ENCODE assay signal across 2 cellular contexts in the genomic region with DNA sequence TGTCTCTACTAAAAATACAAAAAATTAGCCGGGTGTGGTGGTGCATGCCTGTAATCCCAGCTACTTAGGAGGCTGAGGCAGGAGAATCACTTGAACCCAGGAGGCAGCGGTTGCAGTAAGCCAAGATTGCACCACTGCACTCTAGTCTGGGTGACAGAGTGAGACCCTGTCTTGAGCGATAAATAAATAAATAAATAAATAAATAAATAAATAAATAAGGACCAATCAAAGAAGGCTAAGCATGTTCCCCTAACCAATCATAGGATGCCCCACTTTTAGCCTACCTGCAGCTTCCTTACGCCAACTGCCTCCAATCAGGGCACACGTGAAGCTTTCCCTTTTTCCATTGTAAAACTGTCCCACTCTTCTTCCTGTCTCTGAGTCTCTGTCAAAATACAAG.
A peak's percentile ranks its signal among the peaks of the same experiment; 100 is the strongest.
DNase-seq lines count a peak whose midpoint lies in the region; ATAC-seq, FAIRE-seq and TF ChIP-seq lines count a peak whose summit lies in the region.
"Not testable (repeated sequence)": the region's sequence is repeated elsewhere in the genome, so short reads cannot be mapped to it uniquely, and the experiment has no call there.

No MANE protein-coding gene starts in this region.

- not testable (repeated sequence) for H3K4me1 ChIP-seq in A549; HEK293 (ENCODE audit: control insufficient read depth, insufficient read depth, low read length)

- DNase-seq in A549 (ENCODE audit: low read depth in 1 of 2, low spot score in 1 of 2), result not testable (repeated sequence)

- not testable (repeated sequence) for ATAC-seq in A549

- CTCF ChIA-PET in A549 (lab: Yijun Ruan, JAX); HEK293 (lab: Yijun Ruan, JAX): not testable (repeated sequence)

- WGBS in A549 (ENCODE audit: missing lambda C conversion rate), result 22% methylated on average over 5 of the region's 5 CpGs

- TF ChIP-seq RAD21 in A549 (conservative IDR thresholded peaks at IDR 0.05 in 1 of 2, IDR thresholded peaks at IDR 0.05 in 1 of 2), result not testable (repeated sequence)

- not testable (repeated sequence) for H3K4me3 ChIP-seq in A549; HEK293 (ENCODE audit: low read depth, low read length)

- not testable (repeated sequence) for H3K4me2 ChIP-seq in A549

- TF ChIP-seq CTCF in A549 (IDR thresholded peaks at IDR 0.05); HEK293 (tag by site-specific recombination; IDR thresholded peaks at IDR 0.05): not testable (repeated sequence)

- POLR2A ChIA-PET in A549 (lab: Yijun Ruan, JAX); HEK293 (lab: Yijun Ruan, JAX): not testable (repeated sequence)

- not testable (repeated sequence) for FAIRE-seq in A549 (lab: Jason Lieb, UNC)

- not testable (repeated sequence) for H3K36me3 ChIP-seq in HEK293 (ENCODE audit: control insufficient read depth in 2 of 2, insufficient read depth in 1 of 2, low read length in 2 of 2)

- H3K27ac ChIP-seq in A549; HEK293 (ENCODE audit: extremely low read depth, low read depth, low read length): not testable (repeated sequence)

- not testable (repeated sequence) for TF ChIP-seq EP300 in A549 (IDR thresholded peaks at IDR 0.05)

- not testable (repeated sequence) for H3K9me3 ChIP-seq in A549; HEK293 (ENCODE audit: control insufficient read depth, insufficient read depth, low read depth, low read length)

- TF ChIP-seq POLR2A in A549 (IDR thresholded peaks at IDR 0.05; ENCODE audit: low read length), result not testable (repeated sequence)

TF ChIP-seq in A549, 52 proteins besides CTCF, POLR2A, EP300 and RAD21:
- TF ChIP-seq ZC3H11A (IDR thresholded peaks at IDR 0.05), result peak; percentile 43

TF ChIP-seq in HEK293, 187 proteins besides CTCF, POLR2A, EP300 and RAD21:
- TF ChIP-seq ZNF202 (tag by site-specific recombination; IDR thresholded peaks at IDR 0.05; ENCODE audit: borderline replicate concordance) (0 out of 2 replicates have a peak, but pooled peaks have one; percentile 20), ZNF433 (tag by site-specific recombination; IDR thresholded peaks at IDR 0.05; ENCODE audit: low read depth) (0 out of 2 replicates have a peak, but pooled peaks have one; percentile 11), ZNF623 (tag by site-specific recombination; IDR thresholded peaks at IDR 0.05) (0 out of 2 replicates have a peak, but pooled peaks have one; percentile 12), ZNF555 (tag by site-specific recombination; conservative IDR thresholded peaks at IDR 0.05) (peak; percentile 37), ZNF426 (tag by site-specific recombination; IDR thresholded peaks at IDR 0.05) (peak; percentile 42), ZNF518A (tag by site-specific recombination; conservative IDR thresholded peaks at IDR 0.05; ENCODE audit: low read depth) (peak; percentile 56; the same call in 1 of the 2 replicates), ZNF394 (tag by site-specific recombination; IDR thresholded peaks at IDR 0.05; ENCODE audit: borderline replicate concordance) (peak; percentile 70; the same call in 1 of the 2 replicates)
- TF ChIP-seq, protein P1, sequence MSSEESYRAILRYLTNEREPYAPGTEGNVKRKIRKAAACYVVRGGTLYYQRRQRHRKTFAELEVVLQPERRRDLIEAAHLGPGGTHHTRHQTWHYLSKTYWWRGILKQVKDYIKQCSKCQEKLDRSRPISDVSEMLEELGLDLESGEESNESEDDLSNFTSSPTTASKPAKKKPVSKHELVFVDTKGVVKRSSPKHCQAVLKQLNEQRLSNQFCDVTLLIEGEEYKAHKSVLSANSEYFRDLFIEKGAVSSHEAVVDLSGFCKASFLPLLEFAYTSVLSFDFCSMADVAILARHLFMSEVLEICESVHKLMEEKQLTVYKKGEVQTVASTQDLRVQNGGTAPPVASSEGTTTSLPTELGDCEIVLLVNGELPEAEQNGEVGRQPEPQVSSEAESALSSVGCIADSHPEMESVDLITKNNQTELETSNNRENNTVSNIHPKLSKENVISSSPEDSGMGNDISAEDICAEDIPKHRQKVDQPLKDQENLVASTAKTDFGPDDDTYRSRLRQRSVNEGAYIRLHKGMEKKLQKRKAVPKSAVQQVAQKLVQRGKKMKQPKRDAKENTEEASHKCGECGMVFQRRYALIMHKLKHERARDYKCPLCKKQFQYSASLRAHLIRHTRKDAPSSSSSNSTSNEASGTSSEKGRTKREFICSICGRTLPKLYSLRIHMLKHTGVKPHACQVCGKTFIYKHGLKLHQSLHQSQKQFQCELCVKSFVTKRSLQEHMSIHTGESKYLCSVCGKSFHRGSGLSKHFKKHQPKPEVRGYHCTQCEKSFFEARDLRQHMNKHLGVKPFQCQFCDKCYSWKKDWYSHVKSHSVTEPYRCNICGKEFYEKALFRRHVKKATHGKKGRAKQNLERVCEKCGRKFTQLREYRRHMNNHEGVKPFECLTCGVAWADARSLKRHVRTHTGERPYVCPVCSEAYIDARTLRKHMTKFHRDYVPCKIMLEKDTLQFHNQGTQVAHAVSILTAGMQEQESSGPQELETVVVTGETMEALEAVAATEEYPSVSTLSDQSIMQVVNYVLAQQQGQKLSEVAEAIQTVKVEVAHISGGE (tag by site-specific recombination; conservative IDR thresholded peaks at IDR 0.05; ENCODE audit: low read depth), result 0 out of 2 replicates have a peak, but pooled peaks have one; percentile 40
TF ChIP-seq in HEK293: peak in this region for 8; not testable (repeated sequence) for 179.
